9 cellular contexts compared by ENCODE assay signal in the genomic region with DNA sequence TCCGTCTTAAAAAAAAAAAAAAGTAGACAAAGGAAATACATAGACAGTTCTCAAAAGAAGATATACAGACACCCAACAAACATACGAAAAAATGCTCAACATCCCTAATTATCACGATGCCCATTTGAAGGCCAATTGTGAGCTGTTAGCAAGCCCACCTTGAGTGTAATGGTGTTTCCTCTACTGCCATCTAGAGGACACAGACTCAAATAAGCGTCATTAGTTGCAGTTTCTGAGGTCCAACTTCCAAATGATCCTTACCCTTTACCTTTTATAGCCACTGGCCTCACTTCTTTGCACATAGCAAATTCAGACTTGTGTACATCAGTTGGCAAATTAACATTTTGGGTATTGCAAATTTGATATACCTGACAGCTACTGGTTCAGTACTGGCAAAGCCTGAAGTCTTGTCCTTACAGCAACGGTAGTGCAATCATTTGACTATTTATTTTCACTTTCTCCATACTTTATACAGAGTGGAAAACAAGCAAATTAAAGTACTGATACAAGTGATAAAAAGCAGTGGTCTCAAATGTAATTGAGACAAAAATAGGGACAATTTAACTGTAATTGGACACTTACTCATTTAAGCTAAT.
DNase-seq lines count a peak whose midpoint lies in the region; ATAC-seq and TF ChIP-seq lines count a peak whose summit lies in the region.
"Had no signal": no experiment of that assay in that cellular context is flagged by ENCODE, and none has a peak within 500 bp of the region (broad histone marks: within the 10 kb centered on the region; RNA-seq: fewer than 3 reads in every experiment).

No MANE protein-coding gene starts in this region.

- no peak overlapping the region for H3K9ac ChIP-seq in KMS-11

- TF ChIP-seq CTCF in KMS-11 (conservative IDR thresholded peaks at IDR 0.05; ENCODE audit: low read depth, low read length) (peak; percentile 68), WTC11 (IDR thresholded peaks at IDR 0.05) (0 out of 2 replicates have a peak, but pooled peaks have one; percentile 17), sigmoid colon (IDR thresholded peaks at IDR 0.05) (peak in 1 of 4 experiments; percentile 25), coronary artery (IDR thresholded peaks at IDR 0.05) (no peak)

- no peak overlapping the region for H3K27ac ChIP-seq in KMS-11
- H3K27ac ChIP-seq in sigmoid colon = no peak overlapping the region
- no peak overlapping the region for H3K27ac ChIP-seq in coronary artery
- H3K27ac ChIP-seq: thoracic aorta had no signal

- no peaks in the 10 kb centered on the region for H3K9me3 ChIP-seq in sigmoid colon
- H3K9me3 ChIP-seq: thoracic aorta had no signal

- ATAC-seq in WTC11 = no peak
- no peak for ATAC-seq in effector memory CD8-positive, alpha-beta T cell (replicated peaks)
- no peak for ATAC-seq in HG02970 (IDR thresholded peaks at IDR 0.05; ENCODE audit: low FRiP score, unreplicated experiment)

- 34 to 35% methylated on average over 5 of the region's 5 CpGs for WGBS in sigmoid colon, 2 donors

- no peak overlapping the region for H3K4me3 Mint-ChIP-seq in WTC11
- no peak overlapping the region for H3K4me3 Mint-ChIP-seq in effector memory CD8-positive, alpha-beta T cell

- no peak for TF ChIP-seq EP300 in sigmoid colon (IDR thresholded peaks at IDR 0.05)

- POLR2A ChIA-PET in WTC11 (lab: Charles Lee) = no interaction called here

- peaks cover 74% of the 10 kb centered on the region for H3K36me3 Mint-ChIP-seq in WTC11
- no peaks in the 10 kb centered on the region for H3K36me3 Mint-ChIP-seq in effector memory CD8-positive, alpha-beta T cell (ENCODE audit: insufficient read depth)

- no peaks in the 10 kb centered on the region for H3K79me2 ChIP-seq in KMS-11 (ENCODE audit: insufficient read depth, low read depth)

- H4K20me1 ChIP-seq in KMS-11 (ENCODE audit: insufficient read depth) = no peaks in the 10 kb centered on the region

- H3K4me3 ChIP-seq in KMS-11 (IDR thresholded peaks at IDR 0.05; ENCODE audit: insufficient read depth, low read depth, low read length) (no peak overlapping the region), sigmoid colon (no peak overlapping the region), coronary artery (no peak overlapping the region)
- H3K4me3 ChIP-seq: thoracic aorta had no signal

- no peak overlapping the region for H3K4me2 ChIP-seq in KMS-11

- peaks cover 20% of the 10 kb centered on the region for H3K27me3 Mint-ChIP-seq in WTC11 (ENCODE audit: low read depth)
- no peaks in the 10 kb centered on the region for H3K27me3 Mint-ChIP-seq in effector memory CD8-positive, alpha-beta T cell

- H3K36me3 ChIP-seq in KMS-11 (ENCODE audit: insufficient read depth) (no peaks in the 10 kb centered on the region), sigmoid colon (no peaks in the 10 kb centered on the region)
- H3K36me3 ChIP-seq: thoracic aorta had no signal

- no peak overlapping the region for H2AFZ ChIP-seq in KMS-11 (ENCODE audit: low read depth)

- CTCF ChIA-PET in WTC11 (lab: Charles Lee) = interaction anchor here (0.8 to 1.4 kb wide), 5 partner anchors 12 to 221 kb away, joined by 3 to 6 read pairs (median 3); no protein-coding TSS in a partner anchor

- intact Hi-C loops in sigmoid colon (cut with DNase I) = no loop called here

- H3K4me1 Mint-ChIP-seq in WTC11 = no peaks in the 10 kb centered on the region
- H3K4me1 Mint-ChIP-seq in effector memory CD8-positive, alpha-beta T cell (ENCODE audit: low read depth in 2 of 2) = no peaks in the 10 kb centered on the region

- DNase-seq in GM03348 (ENCODE audit: low spot score) (peak; percentile 44), WTC11 (ENCODE audit: low spot score) (no peak), lung microvascular endothelial cell (ENCODE audit: low read depth in 2 of 2) (peak; percentile 33 to 38), sigmoid colon (no peak), coronary artery (ENCODE audit: low spot score) (no peak)
- no peak for DNase-seq in effector memory CD8-positive, alpha-beta T cell

- H3K27ac Mint-ChIP-seq in WTC11 = no peak overlapping the region
- no peak overlapping the region for H3K27ac Mint-ChIP-seq in effector memory CD8-positive, alpha-beta T cell

- peaks cover 88% of the 10 kb centered on the region for H3K9me3 Mint-ChIP-seq in WTC11
- H3K9me3 Mint-ChIP-seq in effector memory CD8-positive, alpha-beta T cell = peaks cover under 1% of the 10 kb centered on the region in 2 donors

- no peak for TF ChIP-seq POLR2A in sigmoid colon (IDR thresholded peaks at IDR 0.05)

- H3K27me3 ChIP-seq in KMS-11 (ENCODE audit: insufficient read depth, low read depth) (no peaks in the 10 kb centered on the region), sigmoid colon (no peaks in the 10 kb centered on the region)

- H3K4me1 ChIP-seq in KMS-11 (ENCODE audit: low read depth, poor library complexity, severe bottlenecking) = no peaks in the 10 kb centered on the region
- H3K4me1 ChIP-seq in sigmoid colon = no peaks in the 10 kb centered on the region

TF ChIP-seq in WTC11, 78 proteins besides CTCF, POLR2A, EP300 and RAD21 (continues in another document):
- TF ChIP-seq IRF2 (CRISPR knock-in tag; IDR thresholded peaks at IDR 0.05; ENCODE audit: borderline replicate concordance, low read depth) = no peak
- TF ChIP-seq TP53 (CRISPR knock-in tag; IDR thresholded peaks at IDR 0.05) = no peak
- no peak for TF ChIP-seq GABPB1 (CRISPR knock-in tag; IDR thresholded peaks at IDR 0.05)
- no peak for TF ChIP-seq NR3C1 (CRISPR knock-in tag; conservative IDR thresholded peaks at IDR 0.05; ENCODE audit: low read depth)
- TF ChIP-seq, protein P1, sequence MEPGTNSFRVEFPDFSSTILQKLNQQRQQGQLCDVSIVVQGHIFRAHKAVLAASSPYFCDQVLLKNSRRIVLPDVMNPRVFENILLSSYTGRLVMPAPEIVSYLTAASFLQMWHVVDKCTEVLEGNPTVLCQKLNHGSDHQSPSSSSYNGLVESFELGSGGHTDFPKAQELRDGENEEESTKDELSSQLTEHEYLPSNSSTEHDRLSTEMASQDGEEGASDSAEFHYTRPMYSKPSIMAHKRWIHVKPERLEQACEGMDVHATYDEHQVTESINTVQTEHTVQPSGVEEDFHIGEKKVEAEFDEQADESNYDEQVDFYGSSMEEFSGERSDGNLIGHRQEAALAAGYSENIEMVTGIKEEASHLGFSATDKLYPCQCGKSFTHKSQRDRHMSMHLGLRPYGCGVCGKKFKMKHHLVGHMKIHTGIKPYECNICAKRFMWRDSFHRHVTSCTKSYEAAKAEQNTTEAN (CRISPR knock-in tag; IDR thresholded peaks at IDR 0.05) = no peak
- TF ChIP-seq, protein P2, sequence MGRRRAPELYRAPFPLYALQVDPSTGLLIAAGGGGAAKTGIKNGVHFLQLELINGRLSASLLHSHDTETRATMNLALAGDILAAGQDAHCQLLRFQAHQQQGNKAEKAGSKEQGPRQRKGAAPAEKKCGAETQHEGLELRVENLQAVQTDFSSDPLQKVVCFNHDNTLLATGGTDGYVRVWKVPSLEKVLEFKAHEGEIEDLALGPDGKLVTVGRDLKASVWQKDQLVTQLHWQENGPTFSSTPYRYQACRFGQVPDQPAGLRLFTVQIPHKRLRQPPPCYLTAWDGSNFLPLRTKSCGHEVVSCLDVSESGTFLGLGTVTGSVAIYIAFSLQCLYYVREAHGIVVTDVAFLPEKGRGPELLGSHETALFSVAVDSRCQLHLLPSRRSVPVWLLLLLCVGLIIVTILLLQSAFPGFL (CRISPR knock-in tag; IDR thresholded peaks at IDR 0.05; ENCODE audit: borderline replicate concordance) = no peak
- TF ChIP-seq SP1 (CRISPR knock-in tag; conservative IDR thresholded peaks at IDR 0.05) = no peak
- TF ChIP-seq, protein P3, sequence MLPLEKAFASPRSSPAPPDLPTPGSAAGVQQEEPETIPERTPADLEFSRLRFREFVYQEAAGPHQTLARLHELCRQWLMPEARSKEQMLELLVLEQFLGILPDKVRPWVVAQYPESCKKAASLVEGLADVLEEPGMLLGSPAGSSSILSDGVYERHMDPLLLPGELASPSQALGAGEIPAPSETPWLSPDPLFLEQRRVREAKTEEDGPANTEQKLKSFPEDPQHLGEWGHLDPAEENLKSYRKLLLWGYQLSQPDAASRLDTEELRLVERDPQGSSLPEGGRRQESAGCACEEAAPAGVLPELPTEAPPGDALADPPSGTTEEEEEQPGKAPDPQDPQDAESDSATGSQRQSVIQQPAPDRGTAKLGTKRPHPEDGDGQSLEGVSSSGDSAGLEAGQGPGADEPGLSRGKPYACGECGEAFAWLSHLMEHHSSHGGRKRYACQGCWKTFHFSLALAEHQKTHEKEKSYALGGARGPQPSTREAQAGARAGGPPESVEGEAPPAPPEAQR (CRISPR knock-in tag; IDR thresholded peaks at IDR 0.05) = no peak
- TF ChIP-seq FOXJ3 (CRISPR knock-in tag; IDR thresholded peaks at IDR 0.05; ENCODE audit: borderline replicate concordance) = no peak
- TF ChIP-seq ELF4 (CRISPR knock-in tag; IDR thresholded peaks at IDR 0.05; ENCODE audit: low read depth) = no peak
- TF ChIP-seq CREB1 (CRISPR knock-in tag; IDR thresholded peaks at IDR 0.05) = no peak
- no peak for TF ChIP-seq NFE2L1 (CRISPR knock-in tag; IDR thresholded peaks at IDR 0.05)
- TF ChIP-seq ZNF416 (CRISPR knock-in tag; IDR thresholded peaks at IDR 0.05) = no peak
- TF ChIP-seq, protein P4, sequence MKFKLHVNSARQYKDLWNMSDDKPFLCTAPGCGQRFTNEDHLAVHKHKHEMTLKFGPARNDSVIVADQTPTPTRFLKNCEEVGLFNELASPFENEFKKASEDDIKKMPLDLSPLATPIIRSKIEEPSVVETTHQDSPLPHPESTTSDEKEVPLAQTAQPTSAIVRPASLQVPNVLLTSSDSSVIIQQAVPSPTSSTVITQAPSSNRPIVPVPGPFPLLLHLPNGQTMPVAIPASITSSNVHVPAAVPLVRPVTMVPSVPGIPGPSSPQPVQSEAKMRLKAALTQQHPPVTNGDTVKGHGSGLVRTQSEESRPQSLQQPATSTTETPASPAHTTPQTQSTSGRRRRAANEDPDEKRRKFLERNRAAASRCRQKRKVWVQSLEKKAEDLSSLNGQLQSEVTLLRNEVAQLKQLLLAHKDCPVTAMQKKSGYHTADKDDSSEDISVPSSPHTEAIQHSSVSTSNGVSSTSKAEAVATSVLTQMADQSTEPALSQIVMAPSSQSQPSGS (CRISPR knock-in tag; IDR thresholded peaks at IDR 0.05; ENCODE audit: borderline replicate concordance, low read depth) = no peak
- TF ChIP-seq ZMAT4 (CRISPR knock-in tag; IDR thresholded peaks at IDR 0.05) = no peak
- no peak for TF ChIP-seq JUN (CRISPR knock-in tag; IDR thresholded peaks at IDR 0.05)
- TF ChIP-seq RELA (CRISPR knock-in tag; IDR thresholded peaks at IDR 0.05; ENCODE audit: borderline replicate concordance) = no peak

Comparison
In these comparisons a context has a peak if more than half of its experiments do, and no peak if none do; other contexts are left out.
1. DNase-seq: peak in GM03348 (single experiment) and lung microvascular endothelial cell (2 of 2); none in WTC11 (single experiment), effector memory CD8-positive, alpha-beta T cell (0 of 3), sigmoid colon (single experiment) and coronary artery (single experiment).